In the genomic region with DNA sequence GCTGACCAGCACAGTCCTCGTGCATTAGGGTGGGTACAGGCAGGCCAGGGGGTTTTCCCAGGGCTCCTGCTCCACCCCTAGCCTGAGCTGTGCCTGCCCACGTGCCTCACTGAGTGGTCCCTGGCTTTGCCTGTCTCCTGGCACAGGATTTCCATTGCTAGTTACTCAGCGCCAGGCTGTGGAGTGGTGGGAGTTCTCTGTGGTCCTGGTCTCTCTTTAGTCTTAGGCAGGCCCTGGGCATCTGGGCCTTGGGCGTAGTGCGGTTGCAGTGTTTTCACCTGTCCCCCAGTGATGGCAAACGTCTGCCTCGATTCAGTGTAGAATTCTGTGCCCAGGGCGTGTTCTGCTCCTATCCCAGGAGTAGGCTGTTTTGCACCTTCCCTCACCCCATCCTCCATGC, we compare ENCODE assay signal across 29 cellular contexts.
"Had no signal": no experiment of that assay in that cellular context is flagged by ENCODE, and none has a peak within 500 bp of the region (broad histone marks: within the 10 kb centered on the region; RNA-seq: fewer than 3 reads in every experiment).

No MANE protein-coding gene starts in this region.

- H3K9me3 Mint-ChIP-seq: mesothelial cell of epicardium; naive B cell; natural killer cell treated with Interleukin-12 subunit alpha and Interleukin-12 subunit beta and Interleukin-15 and Interleukin-18, amount 100 ng/mL, for 72 hours had no signal

- H3K27me3 ChIP-seq: dorsolateral prefrontal cortex, gastrocnemius medialis, left lung, neutrophil, right lobe of liver, testis, tibial nerve, upper lobe of left lung, uterus had no signal

- H3K9me3 ChIP-seq: gastrocnemius medialis, left lung, mucosa of descending colon, neutrophil, right lobe of liver, testis, tibial nerve, upper lobe of left lung, uterus had no signal

- ATAC-seq: esophagus mucosa, gastrocnemius medialis, left lung, mucosa of descending colon had no signal

- H3K4me3 ChIP-seq: dorsolateral prefrontal cortex, gastrocnemius medialis, left lung, mucosa of descending colon, right lobe of liver, testis, tibial nerve, upper lobe of left lung, uterus had no signal

- DNase-seq: dorsolateral prefrontal cortex; effector CD4-positive, alpha-beta T cell; foreskin fibroblast; gastrocnemius medialis; head of caudate nucleus; left lung; mesenchymal stem cell; mucosa of descending colon; naive B cell; right lobe of liver; small intestine; stimulated activated CD4-positive, alpha-beta T cell treated with anti-CD3 and anti-CD28 coated beads, Interleukin-15, amount 100 ng/mL, for 24 hours; stimulated activated CD4-positive, alpha-beta T cell treated with anti-CD3 and anti-CD28 coated beads, Interleukin-2, amount 100 ng/mL, for 48 hours; stimulated activated naive CD4-positive, alpha-beta T cell; substantia nigra; testis; uterus had no signal

- H3K4me3 Mint-ChIP-seq: mesothelial cell of epicardium; naive B cell; natural killer cell treated with Interleukin-12 subunit alpha and Interleukin-12 subunit beta and Interleukin-15 and Interleukin-18, amount 100 ng/mL, for 72 hours; neural crest cell had no signal

- H3K27ac Mint-ChIP-seq: mesothelial cell of epicardium; natural killer cell treated with Interleukin-12 subunit alpha and Interleukin-12 subunit beta and Interleukin-15 and Interleukin-18, amount 100 ng/mL, for 72 hours; progenitor cell of endocrine pancreas had no signal

- H3K27ac ChIP-seq: dorsolateral prefrontal cortex, epithelial cell of prostate, gastrocnemius medialis, left lung, neutrophil, parathyroid adenoma, right lobe of liver, testis, tibial nerve, upper lobe of left lung, uterus had no signal

- H3K9ac ChIP-seq: parathyroid adenoma had no signal

- H3K36me3 ChIP-seq: gastrocnemius medialis, right lobe of liver, uterus had no signal

- H2AFZ ChIP-seq: parathyroid adenoma had no signal

- H3K27me3 Mint-ChIP-seq: naive B cell; natural killer cell treated with Interleukin-12 subunit alpha and Interleukin-12 subunit beta and Interleukin-15 and Interleukin-18, amount 100 ng/mL, for 72 hours; progenitor cell of endocrine pancreas had no signal

- H3K4me1 ChIP-seq: left lung, parathyroid adenoma, right lobe of liver, testis, tibial nerve, uterus had no signal

- FAIRE-seq: colon, keratinocyte, small intestine had no signal
